ENCODE assay signal across 1 cellular context in the genomic region with DNA sequence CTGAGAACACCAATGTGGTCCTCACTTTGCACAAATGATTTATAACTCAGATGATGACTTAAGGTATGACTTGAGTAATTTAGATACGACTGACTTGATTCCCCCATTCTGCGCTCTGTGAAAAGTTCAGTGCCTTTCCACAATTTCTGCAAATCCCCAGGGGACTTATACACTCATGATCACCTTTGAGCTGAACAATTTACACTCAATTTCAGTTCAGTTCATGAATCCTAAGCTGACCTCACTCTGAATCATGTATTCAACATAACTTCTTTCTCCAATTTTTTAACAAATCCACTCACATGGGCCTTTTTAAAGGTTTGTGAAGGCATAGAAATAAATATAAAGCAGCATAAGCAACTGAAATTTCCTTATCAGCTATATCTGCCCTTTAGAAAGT.
TF ChIP-seq lines count a peak whose summit lies in the region.

No MANE protein-coding gene starts in this region.

TF ChIP-seq in WTC11, 78 proteins besides CTCF, POLR2A, EP300 and RAD21 (continued from another document):
- no peak for TF ChIP-seq ATF2 (CRISPR knock-in tag; IDR thresholded peaks at IDR 0.05; ENCODE audit: borderline replicate concordance, low read depth)
- TF ChIP-seq GTF2I (CRISPR knock-in tag; conservative IDR thresholded peaks at IDR 0.05) = no peak
- TF ChIP-seq HMGXB4 (CRISPR knock-in tag; IDR thresholded peaks at IDR 0.05) = no peak
- TF ChIP-seq, protein P1, sequence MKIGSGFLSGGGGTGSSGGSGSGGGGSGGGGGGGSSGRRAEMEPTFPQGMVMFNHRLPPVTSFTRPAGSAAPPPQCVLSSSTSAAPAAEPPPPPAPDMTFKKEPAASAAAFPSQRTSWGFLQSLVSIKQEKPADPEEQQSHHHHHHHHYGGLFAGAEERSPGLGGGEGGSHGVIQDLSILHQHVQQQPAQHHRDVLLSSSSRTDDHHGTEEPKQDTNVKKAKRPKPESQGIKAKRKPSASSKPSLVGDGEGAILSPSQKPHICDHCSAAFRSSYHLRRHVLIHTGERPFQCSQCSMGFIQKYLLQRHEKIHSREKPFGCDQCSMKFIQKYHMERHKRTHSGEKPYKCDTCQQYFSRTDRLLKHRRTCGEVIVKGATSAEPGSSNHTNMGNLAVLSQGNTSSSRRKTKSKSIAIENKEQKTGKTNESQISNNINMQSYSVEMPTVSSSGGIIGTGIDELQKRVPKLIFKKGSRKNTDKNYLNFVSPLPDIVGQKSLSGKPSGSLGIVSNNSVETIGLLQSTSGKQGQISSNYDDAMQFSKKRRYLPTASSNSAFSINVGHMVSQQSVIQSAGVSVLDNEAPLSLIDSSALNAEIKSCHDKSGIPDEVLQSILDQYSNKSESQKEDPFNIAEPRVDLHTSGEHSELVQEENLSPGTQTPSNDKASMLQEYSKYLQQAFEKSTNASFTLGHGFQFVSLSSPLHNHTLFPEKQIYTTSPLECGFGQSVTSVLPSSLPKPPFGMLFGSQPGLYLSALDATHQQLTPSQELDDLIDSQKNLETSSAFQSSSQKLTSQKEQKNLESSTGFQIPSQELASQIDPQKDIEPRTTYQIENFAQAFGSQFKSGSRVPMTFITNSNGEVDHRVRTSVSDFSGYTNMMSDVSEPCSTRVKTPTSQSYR (CRISPR knock-in tag; IDR thresholded peaks at IDR 0.05) = no peak
- TF ChIP-seq TCF7 (CRISPR knock-in tag; IDR thresholded peaks at IDR 0.05; ENCODE audit: low read depth) = no peak
- TF ChIP-seq NR2C2 (CRISPR knock-in tag; IDR thresholded peaks at IDR 0.05) = no peak
- TF ChIP-seq FOXK1 (CRISPR knock-in tag; IDR thresholded peaks at IDR 0.05) = no peak
- TF ChIP-seq ZNF317 (CRISPR knock-in tag; IDR thresholded peaks at IDR 0.05; ENCODE audit: borderline replicate concordance, low read depth) = no peak
- TF ChIP-seq, protein P2, sequence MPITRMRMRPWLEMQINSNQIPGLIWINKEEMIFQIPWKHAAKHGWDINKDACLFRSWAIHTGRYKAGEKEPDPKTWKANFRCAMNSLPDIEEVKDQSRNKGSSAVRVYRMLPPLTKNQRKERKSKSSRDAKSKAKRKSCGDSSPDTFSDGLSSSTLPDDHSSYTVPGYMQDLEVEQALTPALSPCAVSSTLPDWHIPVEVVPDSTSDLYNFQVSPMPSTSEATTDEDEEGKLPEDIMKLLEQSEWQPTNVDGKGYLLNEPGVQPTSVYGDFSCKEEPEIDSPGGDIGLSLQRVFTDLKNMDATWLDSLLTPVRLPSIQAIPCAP (CRISPR knock-in tag; IDR thresholded peaks at IDR 0.05) = no peak
- TF ChIP-seq ETV6 (CRISPR knock-in tag; IDR thresholded peaks at IDR 0.05) = no peak
- TF ChIP-seq MYBL2 (CRISPR knock-in tag; IDR thresholded peaks at IDR 0.05) = no peak
- TF ChIP-seq ATF1 (CRISPR knock-in tag; IDR thresholded peaks at IDR 0.05) = no peak
- TF ChIP-seq RELA (CRISPR knock-in tag; IDR thresholded peaks at IDR 0.05; ENCODE audit: borderline replicate concordance) = no peak
